Comparison of ENCODE assay signal across 17 cellular contexts in genomic region chr17:16477666-16478065, GRCh38. TPM values are rescaled to one million over a fixed set of nuclear protein-coding genes. Genes with fewer than 3 reads are reported as not detected.
DNase-seq lines count a peak whose midpoint lies in the region; ATAC-seq, FAIRE-seq and TF ChIP-seq lines count a peak whose summit lies in the region.
"Had no signal": no experiment of that assay in that cellular context is flagged by ENCODE, and none has a peak within 500 bp of the region (broad histone marks: within the 10 kb centered on the region; RNA-seq: fewer than 3 reads in every experiment).

No MANE protein-coding gene starts in this region.

- H3K4me3 ChIP-seq in cardiac muscle cell = no peak overlapping the region
- H3K4me3 ChIP-seq in endothelial cell of umbilical vein (replicated peaks in 1 of 3; ENCODE audit: insufficient read depth in 1 of 3, low read depth in 1 of 3, low read length in 3 of 3) = no peak overlapping the region
- H3K4me3 ChIP-seq in uterus = no peak overlapping the region
- H3K4me3 ChIP-seq: colonic mucosa had no signal

- DNase-seq in cardiac muscle cell (ENCODE audit: low read depth in 1 of 2, low spot score in 1 of 2) (no peak), left ventricle myocardium superior (no peak), endothelial cell of umbilical vein (ENCODE audit: low read depth, low spot score) (no peak), sciatic nerve (ENCODE audit: low spot score) (no peak), uterus (no peak), GM12891 (ENCODE audit: insufficient read length, low spot score) (no peak), SK-N-DZ (ENCODE audit: low spot score) (no peak)
- DNase-seq: activated B cell treated with CpG ODN at 0.5 μM for 24 hours; CD4-positive, CD25-positive, alpha-beta regulatory T cell; colonic mucosa; DMS79 treated with DMSO at 0.1 percent for 48 hours; hippocampal formation; left colon; NCI-H1930; NCI-H524; stimulated activated CD4-positive, alpha-beta T cell treated with anti-CD3 and anti-CD28 coated beads, Interleukin-2, amount 100 ng/mL, for 24 hours had no signal

- no peaks in the 10 kb centered on the region for H4K20me1 ChIP-seq in endothelial cell of umbilical vein (replicated peaks; ENCODE audit: control insufficient read depth, extremely low read depth, insufficient read depth, low read length)

- POLR2A ChIA-PET in endothelial cell of umbilical vein (lab: Charles Lee) = no interaction called here

- H3K27me3 ChIP-seq in cardiac muscle cell = no peaks in the 10 kb centered on the region
- H3K27me3 ChIP-seq in endothelial cell of umbilical vein (ENCODE audit: control insufficient read depth in 2 of 2, insufficient read depth in 2 of 2, low read length in 2 of 2) = no peaks in the 10 kb centered on the region
- no peaks in the 10 kb centered on the region for H3K27me3 ChIP-seq in uterus
- H3K27me3 ChIP-seq: colonic mucosa had no signal

- no peak overlapping the region for H3K4me2 ChIP-seq in endothelial cell of umbilical vein (ENCODE audit: insufficient read depth, low read length)

- H3K36me3 ChIP-seq in cardiac muscle cell = no peaks in the 10 kb centered on the region
- H3K36me3 ChIP-seq in endothelial cell of umbilical vein (ENCODE audit: control insufficient read depth in 2 of 2, extremely low read depth in 1 of 2, insufficient read depth in 2 of 2, low read length in 2 of 2) = no peaks in the 10 kb centered on the region
- H3K36me3 ChIP-seq in uterus = no peaks in the 10 kb centered on the region
- H3K36me3 ChIP-seq: colonic mucosa had no signal

- no peaks in the 10 kb centered on the region for H3K79me2 ChIP-seq in endothelial cell of umbilical vein (ENCODE audit: control insufficient read depth, insufficient read depth, low read length)

- H3K9me1 ChIP-seq in endothelial cell of umbilical vein (replicated peaks; ENCODE audit: control insufficient read depth, extremely low read depth, insufficient read depth, low read length) = no peaks in the 10 kb centered on the region

- FAIRE-seq in endothelial cell of umbilical vein (lab: Jason Lieb, UNC) (no peak), GM12891 (lab: Jason Lieb, UNC) (no peak)

- peak overlapping the region; percentile 80 for H2AFZ ChIP-seq in endothelial cell of umbilical vein (ENCODE audit: low read depth, low read length)

- CTCF ChIA-PET in endothelial cell of umbilical vein (lab: Charles Lee) = interaction anchor here (0.8 to 1.3 kb wide), 5 partner anchors 13 to 44 kb away, joined by 3 to 13 read pairs (median 6); no protein-coding TSS in a partner anchor

- no peaks in the 10 kb centered on the region for H3K9me3 ChIP-seq in cardiac muscle cell (ENCODE audit: low read depth)
- H3K9me3 ChIP-seq in endothelial cell of umbilical vein (replicated peaks; ENCODE audit: control insufficient read depth, insufficient read depth, low read length) = no peaks in the 10 kb centered on the region
- H3K9me3 ChIP-seq in uterus = no peaks in the 10 kb centered on the region
- H3K9me3 ChIP-seq: colonic mucosa had no signal

- TF ChIP-seq POLR2A in endothelial cell of umbilical vein (IDR thresholded peaks at IDR 0.05; ENCODE audit: low read depth, low read length) = no peak
- no peak for TF ChIP-seq POLR2A in uterus (IDR thresholded peaks at IDR 0.05)
- TF ChIP-seq POLR2A in GM12891 (IDR thresholded peaks at IDR 0.05; ENCODE audit: low read depth, low read length) = no peak

- peak overlapping the region; percentile 19 for H3K9ac ChIP-seq in endothelial cell of umbilical vein (replicated peaks; ENCODE audit: extremely low read depth, insufficient read depth, low read length)

- H3K4me1 ChIP-seq in cardiac muscle cell (ENCODE audit: low read depth) (no peaks in the 10 kb centered on the region), endothelial cell of umbilical vein (ENCODE audit: control insufficient read depth, extremely low read depth, insufficient read depth, low read length) (peaks cover 8% of the 10 kb centered on the region), uterus (peaks cover 3 to 7% of the 10 kb centered on the region in 2 donors)
- H3K4me1 ChIP-seq: colonic mucosa had no signal

- intact Hi-C loops in left ventricle myocardium superior (cut with micrococcal nuclease) = no loop called here
- intact Hi-C loops in endothelial cell of umbilical vein (cut with micrococcal nuclease) = loop anchor here (1.0 kb wide), 1 partner anchor 9 kb away; no protein-coding TSS in a partner anchor
- intact Hi-C loops in sciatic nerve (cut with DNase I) = no loop called here
- intact Hi-C loops in uterus (cut with DNase I; ENCODE audit: low total_unique reads) = no loop called here

- TF ChIP-seq CTCF in cardiac muscle cell (IDR thresholded peaks at IDR 0.05; ENCODE audit: low read depth, low read length) = no peak
- no peak for TF ChIP-seq CTCF in endothelial cell of umbilical vein (IDR thresholded peaks at IDR 0.05; ENCODE audit: extremely low read depth in 1 of 2, insufficient read depth in 1 of 2, low read depth in 1 of 2, low read length in 2 of 2)
- no peak for TF ChIP-seq CTCF in uterus (IDR thresholded peaks at IDR 0.05)

- peak overlapping the region; percentile 48 for H3K27ac ChIP-seq in cardiac muscle cell
- H3K27ac ChIP-seq in endothelial cell of umbilical vein (ENCODE audit: insufficient read depth, low read depth, low read length) = peak overlapping the region; percentile 60
- H3K27ac ChIP-seq in uterus = peak overlapping the region; percentile 87 to 89
- H3K27ac ChIP-seq: colonic mucosa had no signal

- dilution Hi-C loops in endothelial cell of umbilical vein (cut with MboI; ENCODE audit: extremely low pct_ligation_motif_present, low sequenced_read_pairs) = no loop called here

- ATAC-seq in left ventricle myocardium superior = no peak
- peak; percentile 27 for ATAC-seq in sciatic nerve
- no peak for ATAC-seq in GM19397 (IDR thresholded peaks at IDR 0.05; ENCODE audit: unreplicated experiment)

- no TSS peak for BruUV-seq in endothelial cell of umbilical vein (replicated peaks; lab: Mats Ljungman, UMichigan)

TF ChIP-seq in endothelial cell of umbilical vein, 7 proteins besides CTCF, POLR2A, EP300 and RAD21:
- TF ChIP-seq JUN (IDR thresholded peaks at IDR 0.05; ENCODE audit: borderline replicate concordance, insufficient read depth, insufficient read length, low read depth) = no peak
- no peak for TF ChIP-seq GATA2 (IDR thresholded peaks at IDR 0.05; ENCODE audit: insufficient read depth, insufficient read length, low read depth, low read length)
- TF ChIP-seq FOS (IDR thresholded peaks at IDR 0.05; ENCODE audit: borderline replicate concordance, insufficient read depth, low read length) = no peak
- TF ChIP-seq EZH2 (IDR thresholded peaks at IDR 0.05; ENCODE audit: borderline replicate concordance, low read depth, low read length, severe bottlenecking) = no peak
- TF ChIP-seq, protein P1, sequence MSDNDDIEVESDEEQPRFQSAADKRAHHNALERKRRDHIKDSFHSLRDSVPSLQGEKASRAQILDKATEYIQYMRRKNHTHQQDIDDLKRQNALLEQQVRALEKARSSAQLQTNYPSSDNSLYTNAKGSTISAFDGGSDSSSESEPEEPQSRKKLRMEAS (IDR thresholded peaks at IDR 0.05; ENCODE audit: insufficient read depth, insufficient read length) = no peak
- no peak for TF ChIP-seq MYC (IDR thresholded peaks at IDR 0.05; ENCODE audit: low read depth, low read length)
- no peak for TF ChIP-seq POLR2AphosphoS5 (IDR thresholded peaks at IDR 0.05; ENCODE audit: insufficient read depth, low read depth, low read length)
TF ChIP-seq in endothelial cell of umbilical vein: peak in this region for 0.

TF ChIP-seq in GM12891, 5 proteins besides CTCF, POLR2A, EP300 and RAD21:
- TF ChIP-seq POLR2AphosphoS5 (IDR thresholded peaks at IDR 0.05; ENCODE audit: low read depth, low read length) (no peak), POU2F2 (IDR thresholded peaks at IDR 0.05; ENCODE audit: low read depth, low read length) (no peak), PAX5 (IDR thresholded peaks at IDR 0.05; ENCODE audit: insufficient read depth, low read length, severe bottlenecking) (no peak), SPI1 (IDR thresholded peaks at IDR 0.05; ENCODE audit: low read depth, low read length) (no peak), TAF1 (IDR thresholded peaks at IDR 0.05; ENCODE audit: low read depth, low read length) (no peak)

RNA-seq across cellular contexts. Expression of gene LRRC75A, which starts 14.3 kb away (rescaled TPM):
- total RNA-seq in cardiac muscle cell = 23.1 and 31.3 TPM in 2 replicates
- polyA plus RNA-seq in cardiac muscle cell = 9.0 and 9.1 TPM in 2 replicates
- 0.47 TPM for total RNA-seq in left ventricle myocardium superior
- total RNA-seq in endothelial cell of umbilical vein = 2.9 and 3.7 TPM in 2 replicates
- 6.1 and 8.1 TPM in 2 replicates for polyA plus RNA-seq in endothelial cell of umbilical vein
- 4.3 and 5.4 TPM in 2 replicates for polyA plus RNA-seq in endothelial cell of umbilical vein (2011; cell fraction: cytosol; rRNA removed)
- polyA plus RNA-seq in endothelial cell of umbilical vein (2011; cell fraction: nucleus; rRNA removed) = 5.9 and 6.9 TPM in 2 replicates
- 1.5 and 3.1 TPM in 2 replicates for polyA plus RNA-seq in endothelial cell of umbilical vein (2012)
- 4.6 and 5.7 TPM in 2 replicates for polyA minus RNA-seq in endothelial cell of umbilical vein
- polyA minus RNA-seq in endothelial cell of umbilical vein (2011; cell fraction: cytosol; rRNA and poly(A)+ RNA removed) = 0.92 TPM
- polyA minus RNA-seq in endothelial cell of umbilical vein (2011; cell fraction: nucleus; rRNA and poly(A)+ RNA removed) = 3.8 and 7.3 TPM in 2 replicates
- 7.0 TPM for total RNA-seq in sciatic nerve
- 1 to 10 TPM in 3 of 4 donors, under 1 TPM in 1; 0.26 to 6.0 (median 3.7) TPM for total RNA-seq in uterus
- polyA plus RNA-seq in GM12891 (2012; ENCODE audit: low read depth, missing spikeins) = 0.23 TPM
- polyA plus RNA-seq in SK-N-DZ (2014; cell fraction: cytosol; rRNA removed) = 1.5 and 2.3 TPM in 2 replicates
- polyA plus RNA-seq in SK-N-DZ (2014; cell fraction: nucleus; rRNA removed) = 1.9 and 3.0 TPM in 2 replicates
